28 cellular contexts compared by ENCODE assay signal in genomic region chr20:63061051-63061531, GRCh38. TPM values are rescaled to one million over a fixed set of nuclear protein-coding genes. Genes with fewer than 3 reads are reported as not detected.
DNase-seq lines count a peak whose midpoint lies in the region; ATAC-seq and TF ChIP-seq lines count a peak whose summit lies in the region.
"Had no signal": no experiment of that assay in that cellular context is flagged by ENCODE, and none has a peak within 500 bp of the region (broad histone marks: within the 10 kb centered on the region; RNA-seq: fewer than 3 reads in every experiment).

No MANE protein-coding gene starts in this region.

- TF ChIP-seq CTCF in RWPE2 (IDR thresholded peaks at IDR 0.05; ENCODE audit: poor library complexity, severe bottlenecking): no peak
- TF ChIP-seq CTCF in sigmoid colon (IDR thresholded peaks at IDR 0.05): no peak

- TF ChIP-seq EP300 in sigmoid colon (IDR thresholded peaks at IDR 0.05): no peak

- H3K27me3 ChIP-seq in RWPE2 (ENCODE audit: insufficient read depth, poor library complexity, severe bottlenecking) (peaks cover 15% of the 10 kb centered on the region), sigmoid colon (peaks cover 10 to 95% (median 61%) of the 10 kb centered on the region in 3 donors)
- H3K27me3 ChIP-seq: brain microvascular endothelial cell, testis had no signal

- H3K9me3 ChIP-seq in RWPE2 (ENCODE audit: severe bottlenecking) (no peaks in the 10 kb centered on the region), sigmoid colon (no peaks in the 10 kb centered on the region)
- H3K9me3 ChIP-seq: SK-N-SH, testis had no signal

- ATAC-seq in RWPE2 (ENCODE audit: low read depth): no peak
- ATAC-seq: activated T-cell treated with anti-CD3 and anti-CD28 coated beads, Interleukin-2, amount 50 U/mL, for 4 hours; HCT116; stimulated activated memory B cell treated with anti-CD40 and anti-IgM and Interleukin-4, amounts not matched to agents 10 μg/mL and 1 μg/mL and 100 μg/mL, for 72 hours had no signal

- H3K36me3 ChIP-seq in RWPE2 (ENCODE audit: low read depth) (no peaks in the 10 kb centered on the region), sigmoid colon (no peaks in the 10 kb centered on the region)
- H3K36me3 ChIP-seq: brain microvascular endothelial cell had no signal

- intact Hi-C loops in sigmoid colon (cut with DNase I): no loop called here

- TF ChIP-seq POLR2A in sigmoid colon (IDR thresholded peaks at IDR 0.05) (no peak), erythroblast (IDR thresholded peaks at IDR 0.05; ENCODE audit: low read length) (no peak)

- H3K27ac ChIP-seq in RWPE2 (ENCODE audit: poor library complexity, severe bottlenecking) (no peak overlapping the region), sigmoid colon (no peak overlapping the region)
- H3K27ac ChIP-seq: brain microvascular endothelial cell, testis had no signal

- 95% methylated on average over 22 of the region's 22 CpGs for WGBS in sigmoid colon, 2 donors

- H3K4me3 ChIP-seq in RWPE2 (ENCODE audit: severe bottlenecking) (no peak overlapping the region), sigmoid colon (no peak overlapping the region)
- H3K4me3 ChIP-seq: testis had no signal

- H3K4me1 ChIP-seq in RWPE2 (ENCODE audit: insufficient read depth, poor library complexity, severe bottlenecking) (no peaks in the 10 kb centered on the region), sigmoid colon (peaks cover 0 to 8% (median 3%) of the 10 kb centered on the region in 4 donors)
- H3K4me1 ChIP-seq: testis had no signal

- peak; percentile 31 for DNase-seq in activated effector memory CD4-positive, alpha-beta T cell treated with anti-CD3 and anti-CD28 coated beads, Interleukin-2, amount 50 U/mL, for 16 hours
- DNase-seq in activated effector memory CD4-positive, alpha-beta T cell treated with Interleukin-2 at 50 U/mL for 16 hours: no peak
- DNase-seq in RWPE2 (ENCODE audit: low spot score) (peak; percentile 78), islet precursor cell (peak; percentile 41), sigmoid colon (peak; percentile 34), erythroblast (lab: John Stamatoyannopoulos, UW) (no peak)
- DNase-seq in activated CD4-positive, alpha-beta T cell treated with anti-CD3 and anti-CD28 coated beads for 4 hours: no peak
- no peak for DNase-seq in NK-92 treated with Interleukin-12 subunit alpha and Interleukin-12 subunit beta, amount 100 ng/mL, for 24 hours (lab: John Stamatoyannopoulos, UW)
- DNase-seq: activated B cell treated with CpG ODN at 0.5 μM for 24 hours; activated T-cell treated with anti-CD3 and anti-CD28 coated beads, Interleukin-2, amount 50 U/mL, for 4 hours; AML-193; brain microvascular endothelial cell; GF-D8; KBM-7; midbrain; MM.1S; NCI-H146; NCI-H510A treated with DMSO at 0.1 percent for 48 hours; nephron progenitor cell; SK-N-SH; stimulated activated CD4-positive, alpha-beta T cell treated with anti-CD3 and anti-CD28 coated beads, Interleukin-2, amount 100 ng/mL, for 24 hours; T1000; testis had no signal

RNA-seq across cellular contexts. Expression of gene BHLHE23, which starts 54.3 kb away (rescaled TPM):
- not detected for total RNA-seq in sigmoid colon
- polyA plus RNA-seq in sigmoid colon: not detected
- total RNA-seq: A172; activated B cell treated with CpG ODN at 0.5 μM for 24 hours; activated T-cell treated with anti-CD3 and anti-CD28 coated beads, Interleukin-2, amount 50 U/mL, for 4 hours; RPMI7951; skeletal muscle tissue had no signal
- polyA plus RNA-seq: SK-N-SH had no signal

Comparison
In these comparisons a context has a peak if more than half of its experiments do, and no peak if none do; other contexts are left out.
1. DNase-seq: peak in activated effector memory CD4-positive, alpha-beta T cell treated with anti-CD3 and anti-CD28 coated beads, Interleukin-2, amount 50 U/mL, for 16 hours (single experiment), RWPE2 (single experiment), islet precursor cell (single experiment) and sigmoid colon (single experiment); none in activated effector memory CD4-positive, alpha-beta T cell treated with Interleukin-2 at 50 U/mL for 16 hours (single experiment), activated CD4-positive, alpha-beta T cell treated with anti-CD3 and anti-CD28 coated beads for 4 hours (0 of 2), NK-92 treated with Interleukin-12 subunit alpha and Interleukin-12 subunit beta, amount 100 ng/mL, for 24 hours (single experiment) and erythroblast (0 of 2).